35 cellular contexts compared by ENCODE assay signal in the genomic region with DNA sequence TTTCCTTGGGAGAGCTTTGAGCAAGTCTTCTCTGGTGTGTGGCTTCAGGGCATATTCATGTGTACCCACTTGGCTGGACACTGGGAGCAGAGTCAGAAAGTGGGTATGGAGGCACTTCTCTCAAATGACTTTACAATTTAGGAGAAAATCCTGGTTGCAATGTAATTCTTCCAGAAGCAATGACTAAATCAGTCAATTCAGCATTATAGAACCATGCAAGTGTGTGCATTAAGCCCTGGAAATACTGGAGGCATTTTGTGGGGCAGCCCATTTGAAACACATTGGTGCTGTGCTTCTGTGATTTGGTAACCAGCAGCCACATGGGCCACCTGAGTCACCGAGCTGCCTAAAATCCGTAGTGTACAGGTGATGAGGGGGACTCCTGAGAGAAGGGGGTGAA.
"Had no signal": no experiment of that assay in that cellular context is flagged by ENCODE, and none has a peak within 500 bp of the region (broad histone marks: within the 10 kb centered on the region; RNA-seq: fewer than 3 reads in every experiment).

No MANE protein-coding gene starts in this region.

- H3K4me3 ChIP-seq: MG63 had no signal

- DNase-seq: MG63, MM.1S, MV-4-11, NCI-H1048, NCI-H1092, NCI-H1092 treated with DMSO at 0.1 percent for 48 hours, NCI-H1105, NCI-H1105 treated with DMSO at 0.1 percent for 48 hours, NCI-H1417, NCI-H1417 treated with DMSO at 0.1 percent for 48 hours, NCI-H1436, NCI-H1436 treated with DMSO at 0.1 percent for 48 hours, NCI-H146, NCI-H1694, NCI-H1694 treated with DMSO at 0.1 percent for 48 hours, NCI-H187, NCI-H187 treated with DMSO at 0.1 percent for 48 hours, NCI-H1930, NCI-H2029, NCI-H2029 treated with DMSO at 0.1 percent for 48 hours, NCI-H2081, NCI-H2081 treated with DMSO at 0.1 percent for 48 hours, NCI-H2107, NCI-H2171, NCI-H2171 treated with DMSO at 0.1 percent for 48 hours, NCI-H2227 treated with DMSO at 0.1 percent for 48 hours, NCI-H226, NCI-H345, NCI-H446, NCI-H446 treated with DMSO at 0.1 percent for 48 hours, NCI-H510A, NCI-H510A treated with DMSO at 0.1 percent for 48 hours, NCI-H524, NCI-H524 treated with DMSO at 0.1 percent for 48 hours, NCI-H526 had no signal

- H3K27me3 ChIP-seq: MG63 had no signal

- H3K36me3 ChIP-seq: MG63 had no signal

- H3K9me3 ChIP-seq: MG63 had no signal
